In genomic region chr7:138442822-138443221, GRCh38 we compare ENCODE assay signal across 7 cellular contexts.
"Had no signal": no experiment of that assay in that cellular context is flagged by ENCODE, and none has a peak within 500 bp of the region (broad histone marks: within the 10 kb centered on the region; RNA-seq: fewer than 3 reads in every experiment).

No MANE protein-coding gene starts in this region.

- H3K9me3 ChIP-seq: HAP-1 had no signal

- H3K4me2 ChIP-seq: GM23338, KMS-11 had no signal

- H3K4me3 ChIP-seq: GM23338, HAP-1 had no signal

- H3K27ac ChIP-seq: KMS-11 had no signal

- DNase-seq: H7, IMR-90, Karpas-422 had no signal

- H3K4me1 Mint-ChIP-seq: GM23338 had no signal

- H3K36me3 ChIP-seq: HAP-1 had no signal

- H2AFZ ChIP-seq: GM23338 had no signal

- H3K4me3 Mint-ChIP-seq: GM23338 had no signal

- H3K27ac Mint-ChIP-seq: GM23338 had no signal

- ATAC-seq: GM23338, HCT116 had no signal

- H3K9ac ChIP-seq: KMS-11 had no signal
